Comparison of ENCODE assay signal across 17 cellular contexts in the genomic region with DNA sequence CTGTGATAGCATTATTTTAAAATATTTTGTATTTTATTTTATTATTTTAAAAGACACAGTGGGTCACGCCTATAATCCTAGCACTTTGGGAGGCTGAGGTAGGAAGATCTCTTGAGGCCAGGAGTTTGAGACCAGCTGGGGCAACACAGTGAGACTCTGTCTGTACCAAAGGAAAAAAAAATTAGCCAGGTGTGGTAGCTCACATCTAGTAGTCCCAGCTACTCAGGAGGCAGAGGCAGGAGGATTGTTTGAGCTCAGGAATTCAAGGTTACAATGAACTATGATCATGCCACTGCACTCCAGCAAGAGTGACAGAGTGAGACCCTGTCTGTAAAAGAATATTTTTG. TPM values are rescaled to one million over a fixed set of nuclear protein-coding genes. Genes with fewer than 3 reads are reported as not detected.
DNase-seq lines count a peak whose midpoint lies in the region; ATAC-seq, FAIRE-seq and TF ChIP-seq lines count a peak whose summit lies in the region.
"Had no signal": no experiment of that assay in that cellular context is flagged by ENCODE, and none has a peak within 500 bp of the region (broad histone marks: within the 10 kb centered on the region; RNA-seq: fewer than 3 reads in every experiment).

No MANE protein-coding gene starts in this region.

- H3K4me1 Mint-ChIP-seq in neural progenitor cell = peaks cover 3% of the 10 kb centered on the region

- in situ Hi-C loops in HepG2 (cut with HindIII; ENCODE audit: extremely low pct_ligation_motif_present, low pct_unique_long_range_greater_than_20kb) (no loop called here), K562 (cut with MboI) (no loop called here)

- H3K27ac Mint-ChIP-seq in neural progenitor cell = no peak overlapping the region
- H3K27ac Mint-ChIP-seq: CD4-positive, alpha-beta T cell had no signal

- no peaks in the 10 kb centered on the region for H4K20me1 ChIP-seq in HepG2 (ENCODE audit: insufficient read depth, low read length)
- H4K20me1 ChIP-seq in K562 (replicated peaks; ENCODE audit: control insufficient read depth, insufficient read depth, low read length) = no peaks in the 10 kb centered on the region
- no peaks in the 10 kb centered on the region for H4K20me1 ChIP-seq in neural progenitor cell (ENCODE audit: low read depth)

- TF ChIP-seq RAD21 in HepG2 (CRISPR knock-in tag; IDR thresholded peaks at IDR 0.05) (no peak), K562 (CRISPR knock-in tag; conservative IDR thresholded peaks at IDR 0.05 in 1 of 2, IDR thresholded peaks at IDR 0.05 in 1 of 2) (no peak)

- H3K79me2 ChIP-seq in HepG2 (ENCODE audit: insufficient read depth, low read length) (no peaks in the 10 kb centered on the region), K562 (ENCODE audit: control insufficient read depth, insufficient read depth, low read length) (no peaks in the 10 kb centered on the region), neural progenitor cell (ENCODE audit: low read depth) (no peaks in the 10 kb centered on the region)

- TF ChIP-seq EP300 in HepG2 (IDR thresholded peaks at IDR 0.05; ENCODE audit: low read depth in 2 of 2, low read length in 2 of 2) (no peak), HepG2 (CRISPR knock-in tag; IDR thresholded peaks at IDR 0.05; ENCODE audit: borderline replicate concordance) (no peak), K562 (IDR thresholded peaks at IDR 0.05; ENCODE audit: low read length) (no peak)

- H3K4me3 ChIP-seq in HepG2 (replicated peaks in 1 of 3; ENCODE audit: insufficient read depth in 1 of 3, low read depth in 2 of 3, low read length in 3 of 3) (no peak overlapping the region), right lobe of liver (no peak overlapping the region), K562 (0 out of 2 replicates have a peak overlapping the region, but pooled peaks have one; percentile 29), neural progenitor cell (no peak overlapping the region), MG63 (no peak overlapping the region)
- H3K4me3 ChIP-seq: A549, HAP-1 had no signal

- H3K9me3 ChIP-seq in HepG2 (ENCODE audit: low read length) = no peaks in the 10 kb centered on the region
- no peaks in the 10 kb centered on the region for H3K9me3 ChIP-seq in right lobe of liver
- no peaks in the 10 kb centered on the region for H3K9me3 ChIP-seq in K562 (replicated peaks; ENCODE audit: control insufficient read depth, insufficient read depth, low read depth, low read length)
- H3K9me3 ChIP-seq in neural progenitor cell (ENCODE audit: low read depth) = no peaks in the 10 kb centered on the region
- H3K9me3 ChIP-seq in MG63 = no peaks in the 10 kb centered on the region
- H3K9me3 ChIP-seq: A549, Caco-2, HAP-1 had no signal

- H2AFZ ChIP-seq in HepG2 (ENCODE audit: low read length) (no peak overlapping the region), K562 (ENCODE audit: low read depth, low read length) (peak overlapping the region; percentile 97), neural progenitor cell (replicated peaks) (peak overlapping the region; percentile 89)

- POLR2A ChIA-PET in HepG2 (lab: Yijun Ruan, JAX) = interaction anchor here (1.4 to 2.4 kb wide), 4 partner anchors 14 to 289 kb away, joined by 7 to 16 read pairs (median 8); a partner anchor contains a TSS
- POLR2A ChIA-PET in K562 (lab: Yijun Ruan, JAX) = interaction anchor here (0.6 to 2.7 kb wide), 9 partner anchors 8 to 82 kb away, joined by 3 to 16 read pairs (median 3); no protein-coding TSS in a partner anchor

- H3K36me3 Mint-ChIP-seq in neural progenitor cell = no peaks in the 10 kb centered on the region

- H3K36me3 ChIP-seq in HepG2 (replicated peaks in 1 of 2; ENCODE audit: control insufficient read depth in 1 of 2, insufficient read depth in 2 of 2, low read length in 2 of 2) (no peaks in the 10 kb centered on the region), right lobe of liver (no peaks in the 10 kb centered on the region), K562 (ENCODE audit: control insufficient read depth, insufficient read depth, low read length) (no peaks in the 10 kb centered on the region), neural progenitor cell (no peaks in the 10 kb centered on the region), MG63 (no peaks in the 10 kb centered on the region)
- H3K36me3 ChIP-seq: HAP-1 had no signal

- no peaks in the 10 kb centered on the region for H3F3A ChIP-seq in neural progenitor cell (ENCODE audit: low read depth)

- 76% methylated on average over 1 of the region's 1 CpG for WGBS in HepG2 (ENCODE audit: low lambda C conversion rate)
- WGBS in right lobe of liver (ENCODE audit: insufficient coverage, low coverage, low lambda C conversion rate, missing lambda C conversion rate) = 83% methylated on average over 1 of the region's 1 CpG
- WGBS in K562 (ENCODE audit: insufficient coverage, low coverage, missing lambda C conversion rate) = 43% methylated on average over 1 of the region's 1 CpG

- peaks cover 3% of the 10 kb centered on the region for H3K27me3 Mint-ChIP-seq in neural progenitor cell (ENCODE audit: insufficient read depth, low read depth)
- H3K27me3 Mint-ChIP-seq: CD4-positive, alpha-beta T cell had no signal

- TF ChIP-seq CTCF in HepG2 (CRISPR knock-in tag; IDR thresholded peaks at IDR 0.05) (no peak), right lobe of liver (IDR thresholded peaks at IDR 0.05) (no peak), K562 (IDR thresholded peaks at IDR 0.05 in 2 of 3, conservative IDR thresholded peaks at IDR 0.05 in 1 of 3; ENCODE audit: insufficient read depth in 2 of 3, low read depth in 1 of 3, low read length in 3 of 3) (no peak), neural progenitor cell (IDR thresholded peaks at IDR 0.05) (no peak)

- H3K4me2 ChIP-seq in HepG2 (ENCODE audit: low read depth, low read length) (peak overlapping the region; percentile 82), K562 (ENCODE audit: insufficient read depth, low read length) (peak overlapping the region; percentile 86), neural progenitor cell (no peak overlapping the region)
- H3K4me2 ChIP-seq: A549 had no signal

- H3K27ac ChIP-seq in HepG2 (ENCODE audit: extremely low read length, insufficient read depth, low read length) (peak overlapping the region; percentile 47), right lobe of liver (no peak overlapping the region), K562 (ENCODE audit: extremely low read depth, low read depth, low read length) (peak overlapping the region; percentile 82), neural progenitor cell (no peak overlapping the region)
- H3K27ac ChIP-seq: 22Rv1, A549, C4-2B had no signal

- intact Hi-C loops in HepG2 (cut with micrococcal nuclease; ENCODE audit: unreplicated experiment) = no loop called here
- intact Hi-C loops in right lobe of liver (cut with DNase I) = no loop called here
- intact Hi-C loops in K562 (cut with micrococcal nuclease) = loop anchor here (5.0 kb wide), 1 partner anchor 65 kb away; no protein-coding TSS in a partner anchor

- H3K9me3 Mint-ChIP-seq in neural progenitor cell = peaks cover 7% of the 10 kb centered on the region

- TF ChIP-seq POLR2A in HepG2 (IDR thresholded peaks at IDR 0.05; ENCODE audit: insufficient read depth in 1 of 2, low read depth in 2 of 2, low read length in 2 of 2) (no peak), right lobe of liver (IDR thresholded peaks at IDR 0.05) (no peak), K562 (conservative IDR thresholded peaks at IDR 0.05) (no peak)

- CTCF ChIA-PET in HepG2 (lab: Yijun Ruan, JAX; ENCODE audit: low intra/inter-chr PET ratio, low total read pairs) (no interaction called here), K562 (lab: Yijun Ruan, JAX; ENCODE audit: low intra/inter-chr PET ratio) (no interaction called here)

- FAIRE-seq in HepG2 (lab: Jason Lieb, UNC) (no peak), K562 (lab: Jason Lieb, UNC) (no peak)
- FAIRE-seq: A549 had no signal

- H3K4me1 ChIP-seq in HepG2 (ENCODE audit: insufficient read depth, low read length) (peaks cover 17% of the 10 kb centered on the region), right lobe of liver (no peaks in the 10 kb centered on the region), K562 (replicated peaks in 1 of 2; ENCODE audit: control insufficient read depth in 2 of 2, insufficient read depth in 2 of 2, low read length in 2 of 2) (peaks cover 6 to 15% of the 10 kb centered on the region in 2 experiments; a peak in 4 of 5 replicates), neural progenitor cell (peaks cover 11% of the 10 kb centered on the region)
- H3K4me1 ChIP-seq: A549, HAP-1 had no signal

- ATAC-seq in HepG2 (peak; percentile 66), right lobe of liver (no peak), K562 (peak; percentile 81), GM18517 (IDR thresholded peaks at IDR 0.05; ENCODE audit: unreplicated experiment) (no peak)
- ATAC-seq: A549 had no signal

- H3K9ac ChIP-seq in HepG2 (ENCODE audit: insufficient read depth, low read depth, low read length) (no peak overlapping the region), K562 (ENCODE audit: insufficient read depth in 1 of 2, low read depth in 2 of 2, low read length in 2 of 2) (peak overlapping the region; percentile 65 to 72; a peak in 3 of 4 replicates), neural progenitor cell (no peak overlapping the region)

- H3K9me1 ChIP-seq in K562 (ENCODE audit: control insufficient read depth, insufficient read depth, low read length) = no peaks in the 10 kb centered on the region

- H3K4me3 Mint-ChIP-seq in neural progenitor cell = no peak overlapping the region
- H3K4me3 Mint-ChIP-seq: CD4-positive, alpha-beta T cell had no signal

- DNase-seq in HepG2 (ENCODE audit: low spot score) (peak; percentile 4), right lobe of liver (no peak), K562 (ENCODE audit: extremely low read depth in 1 of 4, low spot score in 3 of 4) (peak in 1 of 4 experiments; percentile 52), neural progenitor cell (ENCODE audit: low spot score) (no peak), NCI-H2081 (lab: John Stamatoyannopoulos, UW) (no peak), MG63 (no peak)
- DNase-seq: AML-193, DMS79, GF-D8, GOT3 had no signal

- BruUV-seq in HepG2 (replicated peaks; lab: Mats Ljungman, UMichigan) = no TSS peak
- BruUV-seq in K562 (replicated peaks; lab: Mats Ljungman, UMichigan) = no TSS peak

- H3K27me3 ChIP-seq in HepG2 (ENCODE audit: control insufficient read depth in 1 of 2, insufficient read depth in 2 of 2, low read length in 2 of 2) (no peaks in the 10 kb centered on the region), right lobe of liver (no peaks in the 10 kb centered on the region), K562 (ENCODE audit: control insufficient read depth in 2 of 2, insufficient read depth in 2 of 2, low read length in 2 of 2) (no peaks in the 10 kb centered on the region), neural progenitor cell (no peaks in the 10 kb centered on the region), MG63 (no peaks in the 10 kb centered on the region)

RNA-seq across cellular contexts. Expression of a gene that starts 37.1 kb away (rescaled TPM):
- total RNA-seq in HepG2 (2016; rRNA removed; fragmentation: Illumina TruSeq; extraction: Trizol) (0.22 and 0.77 TPM in 2 replicates), right lobe of liver (under 1 TPM in 4 of 6 experiments, not detected in 2; 0.12 to 0.31 (median 0.20) TPM), K562 (2014; rRNA removed) (16.3 and 17.5 TPM in 2 replicates), K562 (2014; rRNA removed; fragmentation: Illumina TruSeq; extraction: Trizol) (30.5 and 38.3 TPM in 2 replicates), K562 (2015; rRNA removed; fragmentation: Illumina TruSeq; extraction: Trizol) (21.2 and 23.7 TPM in 2 replicates), K562 (2021) (27.0 and 27.4 TPM in 2 replicates), neural progenitor cell (ENCODE audit: low replicate concordance) (4.3 and 8.2 TPM in 2 replicates)
- 1.2 and 1.7 TPM in 2 replicates for total RNA-seq in HepG2 (2016; cell fraction: cytosol; rRNA removed; fragmentation: Illumina TruSeq; extraction: Trizol; ENCODE audit: low read depth)
- total RNA-seq in HepG2 (2016; cell fraction: insoluble cytoplasmic fraction; rRNA removed; fragmentation: Illumina TruSeq; extraction: Trizol) = 0.42 and 0.71 TPM in 2 replicates
- total RNA-seq in HepG2 (2016; cell fraction: membrane; rRNA removed; fragmentation: Illumina TruSeq; extraction: Trizol) = 1.0 and 1.2 TPM in 2 replicates
- 1.2 and 1.3 TPM in 2 replicates for total RNA-seq in HepG2 (2016; cell fraction: nucleus; rRNA removed; fragmentation: Illumina TruSeq; extraction: Trizol)
- polyA plus RNA-seq in HepG2 (2011; rRNA removed) (0.24 TPM in 2 replicates), K562 (2011; rRNA removed) (45.6 and 55.0 TPM in 2 replicates), K562 (2014; fragmentation: Illumina TruSeq; extraction: Trizol) (22.4 and 24.1 TPM in 2 replicates), K562 (2014; fragmentation: Nextera tagmentation; extraction: Ambion mirVana) (10 to 100 TPM; 25.4 to 26.6 TPM), K562 (2014; rRNA removed) (19.7 and 20.4 TPM in 2 replicates)
- polyA plus RNA-seq in HepG2 (2011; cell fraction: cytosol; rRNA removed) = 0.12 and 0.27 TPM in 2 replicates
- 0.16 and 0.29 TPM in 2 replicates for polyA plus RNA-seq in HepG2 (2011; cell fraction: nucleus; rRNA removed)
- polyA plus RNA-seq in HepG2 (2012) = 0.21 and 0.70 TPM in 2 replicates
- 0.19 and 0.44 TPM in 2 replicates for polyA plus RNA-seq in HepG2 (2016; cell fraction: cytosol; fragmentation: Illumina TruSeq; extraction: Trizol; ENCODE audit: low read depth)
- polyA plus RNA-seq in HepG2 (2016; cell fraction: insoluble cytoplasmic fraction; fragmentation: Illumina TruSeq; extraction: Trizol; ENCODE audit: low read depth) = 0.29 and 0.35 TPM in 2 replicates
- 0.34 and 0.45 TPM in 2 replicates for polyA plus RNA-seq in HepG2 (2016; cell fraction: membrane; fragmentation: Illumina TruSeq; extraction: Trizol; ENCODE audit: low read depth)
- 0.29 TPM in 1 of 2 replicates, not detected in the other for polyA plus RNA-seq in HepG2 (2016; cell fraction: nucleus; fragmentation: Illumina TruSeq; extraction: Trizol; ENCODE audit: insufficient read depth, low read depth)
- polyA minus RNA-seq in HepG2 (2011; rRNA and poly(A)+ RNA removed; ENCODE audit: low replicate concordance) = 0.58 and 1.4 TPM in 2 replicates
- 0.53 TPM in 1 of 2 replicates, not detected in the other for polyA minus RNA-seq in HepG2 (2011; cell fraction: cytosol; rRNA and poly(A)+ RNA removed)
- polyA minus RNA-seq in HepG2 (2011; cell fraction: nucleus; rRNA and poly(A)+ RNA removed) = 1.4 and 2.7 TPM in 2 replicates
- 173 and 352 TPM in 2 replicates for total RNA-seq in K562 (2011; cell fraction: chromatin; rRNA removed; ENCODE audit: low replicate concordance)
- 92.4 and 117 TPM in 2 replicates for total RNA-seq in K562 (2011; cell fraction: nucleolus; rRNA removed)
- total RNA-seq in K562 (2011; cell fraction: nucleoplasm; rRNA removed) = 138 and 171 TPM in 2 replicates
- polyA plus RNA-seq in K562 (2011; cell fraction: cytosol; rRNA removed) = 19.5 and 28.3 TPM in 2 replicates
- polyA plus RNA-seq in K562 (2011; cell fraction: nucleus; rRNA removed) = 45.8 and 53.1 TPM in 2 replicates
- polyA plus RNA-seq in K562 (2012) = 33.4 and 68.8 TPM in 2 replicates
- 104 and 108 TPM in 2 replicates for polyA minus RNA-seq in K562 (2011; rRNA and poly(A)+ RNA removed)
- 23.8 and 28.0 TPM in 2 replicates for polyA minus RNA-seq in K562 (2011; cell fraction: cytosol; rRNA and poly(A)+ RNA removed)
- 101 and 137 TPM in 2 replicates for polyA minus RNA-seq in K562 (2011; cell fraction: nucleus; rRNA and poly(A)+ RNA removed)
- 0.25 and 1.3 TPM in 2 replicates for total RNA-seq in MG63 (2014; rRNA removed; shearing (Covaris generic); ENCODE audit: low replicate concordance)

RNA-seq across cellular contexts. Expression of a gene that starts 37.5 kb away (rescaled TPM):
- total RNA-seq in HepG2 (2016; rRNA removed; fragmentation: Illumina TruSeq; extraction: Trizol) (23.5 and 23.7 TPM in 2 replicates), right lobe of liver (10 to 100 TPM; 18.4 to 33.4 (median 22.8) TPM), K562 (2014; rRNA removed) (75.5 and 81.1 TPM in 2 replicates), K562 (2014; rRNA removed; fragmentation: Illumina TruSeq; extraction: Trizol) (89.9 and 95.4 TPM in 2 replicates), K562 (2015; rRNA removed; fragmentation: Illumina TruSeq; extraction: Trizol) (69.6 and 72.6 TPM in 2 replicates), K562 (2021) (72.6 and 76.1 TPM in 2 replicates), neural progenitor cell (ENCODE audit: low replicate concordance) (49.9 and 56.5 TPM in 2 replicates)
- total RNA-seq in HepG2 (2016; cell fraction: cytosol; rRNA removed; fragmentation: Illumina TruSeq; extraction: Trizol; ENCODE audit: low read depth) = 16.0 and 23.7 TPM in 2 replicates
- total RNA-seq in HepG2 (2016; cell fraction: insoluble cytoplasmic fraction; rRNA removed; fragmentation: Illumina TruSeq; extraction: Trizol) = 23.2 and 23.3 TPM in 2 replicates
- 37.4 and 40.9 TPM in 2 replicates for total RNA-seq in HepG2 (2016; cell fraction: membrane; rRNA removed; fragmentation: Illumina TruSeq; extraction: Trizol)
- 14.2 and 15.4 TPM in 2 replicates for total RNA-seq in HepG2 (2016; cell fraction: nucleus; rRNA removed; fragmentation: Illumina TruSeq; extraction: Trizol)
- polyA plus RNA-seq in HepG2 (2011; rRNA removed) (7.8 and 11.3 TPM in 2 replicates), K562 (2011; rRNA removed) (71.0 and 113 TPM in 2 replicates), K562 (2014; fragmentation: Illumina TruSeq; extraction: Trizol) (57.3 and 65.0 TPM in 2 replicates), K562 (2014; fragmentation: Nextera tagmentation; extraction: Ambion mirVana) (10 to 100 TPM; 17.0 to 22.7 TPM), K562 (2014; rRNA removed) (54.3 and 61.1 TPM in 2 replicates)
- 4.9 and 5.7 TPM in 2 replicates for polyA plus RNA-seq in HepG2 (2011; cell fraction: cytosol; rRNA removed)
- polyA plus RNA-seq in HepG2 (2011; cell fraction: nucleus; rRNA removed) = 4.1 and 5.9 TPM in 2 replicates
- polyA plus RNA-seq in HepG2 (2012) = 10.2 and 14.2 TPM in 2 replicates
- 23.1 and 33.2 TPM in 2 replicates for polyA plus RNA-seq in HepG2 (2016; cell fraction: cytosol; fragmentation: Illumina TruSeq; extraction: Trizol; ENCODE audit: low read depth)
- polyA plus RNA-seq in HepG2 (2016; cell fraction: insoluble cytoplasmic fraction; fragmentation: Illumina TruSeq; extraction: Trizol; ENCODE audit: low read depth) = 24.7 and 25.8 TPM in 2 replicates
- polyA plus RNA-seq in HepG2 (2016; cell fraction: membrane; fragmentation: Illumina TruSeq; extraction: Trizol; ENCODE audit: low read depth) = 38.2 and 39.1 TPM in 2 replicates
- polyA plus RNA-seq in HepG2 (2016; cell fraction: nucleus; fragmentation: Illumina TruSeq; extraction: Trizol; ENCODE audit: insufficient read depth, low read depth) = 19.4 and 21.9 TPM in 2 replicates
- polyA minus RNA-seq in HepG2 (2011; rRNA and poly(A)+ RNA removed; ENCODE audit: low replicate concordance) = 6.1 and 14.9 TPM in 2 replicates
- 6.4 and 8.8 TPM in 2 replicates for polyA minus RNA-seq in HepG2 (2011; cell fraction: cytosol; rRNA and poly(A)+ RNA removed)
- polyA minus RNA-seq in HepG2 (2011; cell fraction: nucleus; rRNA and poly(A)+ RNA removed) = 13.6 and 19.5 TPM in 2 replicates
- total RNA-seq in K562 (2011; cell fraction: chromatin; rRNA removed; ENCODE audit: low replicate concordance) = 28.8 and 48.0 TPM in 2 replicates
- 30.0 and 34.1 TPM in 2 replicates for total RNA-seq in K562 (2011; cell fraction: nucleolus; rRNA removed)
- total RNA-seq in K562 (2011; cell fraction: nucleoplasm; rRNA removed) = 49.3 and 76.5 TPM in 2 replicates
- polyA plus RNA-seq in K562 (2011; cell fraction: cytosol; rRNA removed) = 33.0 and 39.6 TPM in 2 replicates
- 17.0 and 25.6 TPM in 2 replicates for polyA plus RNA-seq in K562 (2011; cell fraction: nucleus; rRNA removed)
- polyA plus RNA-seq in K562 (2012) = 56.1 and 61.4 TPM in 2 replicates
- 85.3 and 101 TPM in 2 replicates for polyA minus RNA-seq in K562 (2011; rRNA and poly(A)+ RNA removed)
- 29.8 and 46.7 TPM in 2 replicates for polyA minus RNA-seq in K562 (2011; cell fraction: cytosol; rRNA and poly(A)+ RNA removed)
- polyA minus RNA-seq in K562 (2011; cell fraction: nucleus; rRNA and poly(A)+ RNA removed) = 14.5 and 15.4 TPM in 2 replicates
- 32.3 and 65.6 TPM in 2 replicates for total RNA-seq in MG63 (2014; rRNA removed; shearing (Covaris generic); ENCODE audit: low replicate concordance)

Comparison
In these comparisons a context has a peak if more than half of its experiments do, and no peak if none do; other contexts are left out.
1. ATAC-seq: peak in HepG2 (single experiment) and K562 (single experiment); none in right lobe of liver (0 of 4) and GM18517 (single experiment).
2. H3K27ac ChIP-seq: peak in HepG2 (single experiment) and K562 (single experiment); none in right lobe of liver (0 of 3) and neural progenitor cell (single experiment).
3. H3K9ac ChIP-seq: peak in K562 (2 of 2); none in HepG2 (single experiment) and neural progenitor cell (single experiment).